8 cellular contexts compared by ENCODE assay signal in genomic region chr4:189202182-189202868, GRCh38.
DNase-seq lines count a peak whose midpoint lies in the region; ATAC-seq and TF ChIP-seq lines count a peak whose summit lies in the region.

No MANE protein-coding gene starts in this region.

- ATAC-seq in left lobe of liver: peak; percentile 99

- peak; percentile 21 for DNase-seq in AG04449 (ENCODE audit: low read depth, low spot score)
- peak; percentile 18 to 63 for DNase-seq in HL-60 (ENCODE audit: low read depth in 1 of 2, low spot score in 1 of 2)
- DNase-seq in breast epithelium (ENCODE audit: low spot score in 2 of 2): peak; percentile 58 to 72
- peak; percentile 65 for DNase-seq in left lobe of liver (ENCODE audit: low spot score)
- DNase-seq in stimulated activated CD4-positive, alpha-beta T cell treated with anti-CD3 and anti-CD28 coated beads, Interleukin-2, amount 100 ng/mL, for 48 hours: peak; percentile 5 to 6
- DNase-seq in KG1 (lab: John Stamatoyannopoulos, UW): no peak

- no peaks in the 10 kb centered on the region for H4K20me1 ChIP-seq in OCI-LY1 (ENCODE audit: insufficient read depth, low read length)

- H2AFZ ChIP-seq in OCI-LY1 (ENCODE audit: low read length): no peak overlapping the region

- peak overlapping the region; percentile 37; the same call in 1 of the 2 replicates for H3K4me2 ChIP-seq in OCI-LY1 (ENCODE audit: low read length)

- TF ChIP-seq POLR2A in breast epithelium (IDR thresholded peaks at IDR 0.05): no peak

- H3K9me2 ChIP-seq in OCI-LY1 (ENCODE audit: low read depth, low read length): no peaks in the 10 kb centered on the region

- H3K36me3 ChIP-seq in OCI-LY1 (ENCODE audit: insufficient read depth, low read length) (no peaks in the 10 kb centered on the region), breast epithelium (no peaks in the 10 kb centered on the region)

- H3K79me2 ChIP-seq in OCI-LY1 (ENCODE audit: insufficient read depth, low read length): no peaks in the 10 kb centered on the region

- H3K27me3 ChIP-seq in HL-60 (ENCODE audit: insufficient read depth, poor library complexity, severe bottlenecking) (no peaks in the 10 kb centered on the region), OCI-LY1 (ENCODE audit: insufficient read depth, low read length) (no peaks in the 10 kb centered on the region), breast epithelium (no peaks in the 10 kb centered on the region)

- H3K4me3 ChIP-seq in AG04449 (ENCODE audit: low read depth, low read length) (peak overlapping the region; percentile 30), HL-60 (replicated peaks; ENCODE audit: insufficient read depth, low read length) (no peak overlapping the region), OCI-LY1 (ENCODE audit: low read depth, low read length, poor library complexity, severe bottlenecking) (no peak overlapping the region), breast epithelium (peak overlapping the region; percentile 20 to 56 (median 35))

- H3F3A ChIP-seq in OCI-LY1 (ENCODE audit: insufficient read depth, low read length): no peaks in the 10 kb centered on the region

- intact Hi-C loops in breast epithelium (cut with DNase I; ENCODE audit: low total_unique reads): no loop called here

- H3K9me3 ChIP-seq in OCI-LY1 (ENCODE audit: low read length): no peaks in the 10 kb centered on the region
- no peaks in the 10 kb centered on the region for H3K9me3 ChIP-seq in breast epithelium

- peaks cover 12% of the 10 kb centered on the region for H3K4me1 ChIP-seq in OCI-LY1 (ENCODE audit: insufficient read depth, low read length, severe bottlenecking)
- H3K4me1 ChIP-seq in breast epithelium: no peaks in the 10 kb centered on the region

- CTCF ChIA-PET in AG04449 (lab: Yijun Ruan, JAX): interaction anchor here (0.6 to 2.4 kb wide), 17 partner anchors 10 to 1599 kb away, joined by 3 to 23 read pairs (median 4); no protein-coding TSS in a partner anchor

- TF ChIP-seq CTCF in AG04449 (IDR thresholded peaks at IDR 0.05; ENCODE audit: insufficient read depth, low read length, missing control alignments): peak; percentile 88
- TF ChIP-seq CTCF in GM12873 (IDR thresholded peaks at IDR 0.05; ENCODE audit: insufficient read depth, low read depth, low read length, missing control alignments): peak; percentile 60
- TF ChIP-seq CTCF in HL-60 (IDR thresholded peaks at IDR 0.05; ENCODE audit: insufficient read depth, low read length): peak; percentile 78
- TF ChIP-seq CTCF in OCI-LY1 (IDR thresholded peaks at IDR 0.05; ENCODE audit: low read length): peak; percentile 95
- TF ChIP-seq CTCF in breast epithelium (IDR thresholded peaks at IDR 0.05): peak; percentile 44 to 83 (median 82)

- H3K9ac ChIP-seq in OCI-LY1 (ENCODE audit: low read length): no peak overlapping the region

- POLR2A ChIA-PET in AG04449 (lab: Yijun Ruan, JAX): no interaction called here

- H3K27ac ChIP-seq in HL-60 (replicated peaks) (no peak overlapping the region), OCI-LY1 (ENCODE audit: low read depth, low read length, poor library complexity, severe bottlenecking) (no peak overlapping the region), breast epithelium (no peak overlapping the region)

Comparison
In these comparisons a context has a peak if more than half of its experiments do, and no peak if none do; other contexts are left out.
1. H3K4me3 ChIP-seq: peak in AG04449 (single experiment) and breast epithelium (3 of 3); none in HL-60 (single experiment) and OCI-LY1 (single experiment).
2. Peak in every context shown above with its lines, with median percentiles within 50 percentile points of each other: CTCF ChIP-seq.